In genomic region chr12:106814649-106815048, GRCh38 we compare ENCODE assay signal across 17 cellular contexts.
"Had no signal": no experiment of that assay in that cellular context is flagged by ENCODE, and none has a peak within 500 bp of the region (broad histone marks: within the 10 kb centered on the region; RNA-seq: fewer than 3 reads in every experiment).

No MANE protein-coding gene starts in this region.

- ATAC-seq: left cardiac atrium, left ventricle myocardium superior, psoas muscle had no signal

- DNase-seq: dermis blood vessel endothelial cell; esophagus squamous epithelium; foreskin melanocyte; head of caudate nucleus; kidney; left cardiac atrium; left ventricle myocardium superior; mesendoderm; naive B cell; psoas muscle; sigmoid colon; small intestine; stimulated activated CD4-positive, alpha-beta T cell treated with anti-CD3 and anti-CD28 coated beads, Interleukin-12 subunit alpha, Interleukin-12 subunit beta, amount 100 ng/mL, for 4 hours; stimulated activated naive CD4-positive, alpha-beta T cell; stomach; trophoblast cell had no signal

- FAIRE-seq: colon, kidney, small intestine had no signal
